ENCODE assay signal across 9 cellular contexts in genomic region chr5:108148715-108149139, GRCh38.
DNase-seq lines count a peak whose midpoint lies in the region; ATAC-seq and TF ChIP-seq lines count a peak whose summit lies in the region.
"Had no signal": no experiment of that assay in that cellular context is flagged by ENCODE, and none has a peak within 500 bp of the region (broad histone marks: within the 10 kb centered on the region; RNA-seq: fewer than 3 reads in every experiment).

No MANE protein-coding gene starts in this region.

- H3K14ac ChIP-seq in mesenchymal stem cell (ENCODE audit: low read length in 2 of 2): no peak overlapping the region

- no peaks in the 10 kb centered on the region for H3K27me3 Mint-ChIP-seq in Caco-2 (ENCODE audit: insufficient read depth, unreplicated experiment)
- H3K27me3 Mint-ChIP-seq: memory B cell had no signal

- no peak overlapping the region for H3K27ac ChIP-seq in mesenchymal stem cell (ENCODE audit: low read length, poor library complexity, severe bottlenecking)

- H2BK5ac ChIP-seq in mesenchymal stem cell (ENCODE audit: low read depth, low read length, poor library complexity, severe bottlenecking): no peak overlapping the region

- intact Hi-C loops in Caco-2 (cut with micrococcal nuclease; ENCODE audit: unreplicated experiment): loop anchor here (1.0 to 2.0 kb wide), 3 partner anchors 82 to 197 kb away; no protein-coding TSS in a partner anchor

- H3K4me3 ChIP-seq in Caco-2 (ENCODE audit: low read depth, low read length) (no peak overlapping the region), astrocyte of the spinal cord (ENCODE audit: low read depth, low read length) (no peak overlapping the region), mesenchymal stem cell (ENCODE audit: insufficient read depth in 1 of 2, low read depth in 1 of 2, low read length in 2 of 2) (no peak overlapping the region)

- H4K91ac ChIP-seq in mesenchymal stem cell (ENCODE audit: low read length): no peak overlapping the region

- POLR2A ChIA-PET in Caco-2 (lab: Charles Lee): no interaction called here

- no peak overlapping the region for H3K27ac Mint-ChIP-seq in Caco-2 (ENCODE audit: unreplicated experiment)

- no peak overlapping the region for H4K8ac ChIP-seq in mesenchymal stem cell (ENCODE audit: low read length)

- no peak overlapping the region for H3K4ac ChIP-seq in mesenchymal stem cell (ENCODE audit: low read depth in 1 of 2, low read length in 2 of 2)

- H2BK120ac ChIP-seq in mesenchymal stem cell (ENCODE audit: low read depth, low read length): no peak overlapping the region

- H3K27me3 ChIP-seq in Caco-2 (replicated peaks; ENCODE audit: control insufficient read depth, insufficient read depth, low read length) (no peaks in the 10 kb centered on the region), mesenchymal stem cell (ENCODE audit: control insufficient read depth in 1 of 2, insufficient read depth in 1 of 2, low read length in 2 of 2) (no peaks in the 10 kb centered on the region)

- BruUV-seq in Caco-2 (replicated peaks; lab: Mats Ljungman, UMichigan): no TSS peak

- no peaks in the 10 kb centered on the region for H3K36me3 ChIP-seq in Caco-2 (ENCODE audit: control insufficient read depth, insufficient read depth, low read length)
- H3K36me3 ChIP-seq in mesenchymal stem cell (ENCODE audit: control insufficient read depth in 1 of 2, insufficient read depth in 2 of 2, low read depth in 1 of 2, low read length in 2 of 2): no peaks in the 10 kb centered on the region

- H2BK15ac ChIP-seq in mesenchymal stem cell (ENCODE audit: low read depth, poor library complexity, severe bottlenecking): no peak overlapping the region

- in situ Hi-C loops in astrocyte of the spinal cord (cut with HindIII; ENCODE audit: low sequenced_read_pairs): no loop called here

- H3K4me1 ChIP-seq in Caco-2: no peaks in the 10 kb centered on the region
- H3K4me1 ChIP-seq in mesenchymal stem cell (ENCODE audit: control insufficient read depth, insufficient read depth, low read depth, low read length): no peaks in the 10 kb centered on the region

- H3K4me2 ChIP-seq in mesenchymal stem cell (ENCODE audit: low read length, poor library complexity, severe bottlenecking): no peak overlapping the region

- no peak overlapping the region for H2BK12ac ChIP-seq in mesenchymal stem cell (ENCODE audit: low read length in 2 of 2)

- H2AK5ac ChIP-seq in mesenchymal stem cell (ENCODE audit: low read length, severe bottlenecking): no peak overlapping the region

- TF ChIP-seq CTCF in Caco-2 (IDR thresholded peaks at IDR 0.05; ENCODE audit: insufficient read depth in 1 of 2, low read depth in 1 of 2, low read length in 1 of 2, severe bottlenecking in 1 of 2, unreplicated experiment in 1 of 2) (peak; percentile 59 to 75), astrocyte of the spinal cord (IDR thresholded peaks at IDR 0.05; ENCODE audit: low read depth, low read length) (peak; percentile 58)

- no peaks in the 10 kb centered on the region for H3K9me3 Mint-ChIP-seq in Caco-2 (ENCODE audit: unreplicated experiment)

- ATAC-seq in GM19372 (IDR thresholded peaks at IDR 0.05; ENCODE audit: low read depth, unreplicated experiment) (peak; percentile 61), HG03571 (IDR thresholded peaks at IDR 0.05; ENCODE audit: unreplicated experiment) (peak; percentile 74), GM21737 (IDR thresholded peaks at IDR 0.05; ENCODE audit: unreplicated experiment) (no peak)

- H3K4me3 Mint-ChIP-seq in Caco-2 (ENCODE audit: unreplicated experiment): no peak overlapping the region
- H3K4me3 Mint-ChIP-seq: memory B cell had no signal

- H3K23ac ChIP-seq in mesenchymal stem cell (ENCODE audit: low read length in 2 of 2): no peak overlapping the region

- no peaks in the 10 kb centered on the region; the same call in 1 of the 2 replicates for H3K9me3 ChIP-seq in Caco-2
- H3K9me3 ChIP-seq in mesenchymal stem cell (ENCODE audit: control insufficient read depth, low read length): no peaks in the 10 kb centered on the region

- H3K9ac ChIP-seq in mesenchymal stem cell (ENCODE audit: low read length): no peak overlapping the region

- no peak overlapping the region for H2AFZ ChIP-seq in mesenchymal stem cell (ENCODE audit: low read depth, low read length)

- H3K18ac ChIP-seq in mesenchymal stem cell (ENCODE audit: low read depth in 1 of 2, low read length in 2 of 2): no peak overlapping the region

- CTCF ChIA-PET in Caco-2 (lab: Charles Lee): interaction anchor here (1.5 kb wide), 1 partner anchor 197 kb away, joined by 3 read pairs; no protein-coding TSS in a partner anchor

- H3K36me3 Mint-ChIP-seq in Caco-2 (ENCODE audit: insufficient read depth, unreplicated experiment): no peaks in the 10 kb centered on the region

- H3K4me1 Mint-ChIP-seq in Caco-2 (ENCODE audit: low read depth, unreplicated experiment): no peaks in the 10 kb centered on the region
- H3K4me1 Mint-ChIP-seq: memory B cell had no signal

- H3K79me1 ChIP-seq in mesenchymal stem cell (replicated peaks; ENCODE audit: low read length, poor library complexity, severe bottlenecking): no peaks in the 10 kb centered on the region

- DNase-seq in Caco-2 (peak in 1 of 2 experiments; percentile 2), astrocyte of the spinal cord (ENCODE audit: low read depth, low spot score) (peak; percentile 20), mesenchymal stem cell (peak; percentile 44), NCI-H1930 (lab: John Stamatoyannopoulos, UW) (no peak)
- DNase-seq in activated CD8-positive, alpha-beta memory T cell treated with anti-CD3 and anti-CD28 coated beads, Interleukin-2, amount 50 U/mL, for 4 hours: no peak

Comparison
In these comparisons a context has a peak if more than half of its experiments do, and no peak if none do; other contexts are left out.
1. DNase-seq: peak in astrocyte of the spinal cord (single experiment) and mesenchymal stem cell (single experiment); none in activated CD8-positive, alpha-beta memory T cell treated with anti-CD3 and anti-CD28 coated beads, Interleukin-2, amount 50 U/mL, for 4 hours (single experiment) and NCI-H1930 (0 of 2).